Comparison of ENCODE assay signal across 9 cellular contexts in the genomic region with DNA sequence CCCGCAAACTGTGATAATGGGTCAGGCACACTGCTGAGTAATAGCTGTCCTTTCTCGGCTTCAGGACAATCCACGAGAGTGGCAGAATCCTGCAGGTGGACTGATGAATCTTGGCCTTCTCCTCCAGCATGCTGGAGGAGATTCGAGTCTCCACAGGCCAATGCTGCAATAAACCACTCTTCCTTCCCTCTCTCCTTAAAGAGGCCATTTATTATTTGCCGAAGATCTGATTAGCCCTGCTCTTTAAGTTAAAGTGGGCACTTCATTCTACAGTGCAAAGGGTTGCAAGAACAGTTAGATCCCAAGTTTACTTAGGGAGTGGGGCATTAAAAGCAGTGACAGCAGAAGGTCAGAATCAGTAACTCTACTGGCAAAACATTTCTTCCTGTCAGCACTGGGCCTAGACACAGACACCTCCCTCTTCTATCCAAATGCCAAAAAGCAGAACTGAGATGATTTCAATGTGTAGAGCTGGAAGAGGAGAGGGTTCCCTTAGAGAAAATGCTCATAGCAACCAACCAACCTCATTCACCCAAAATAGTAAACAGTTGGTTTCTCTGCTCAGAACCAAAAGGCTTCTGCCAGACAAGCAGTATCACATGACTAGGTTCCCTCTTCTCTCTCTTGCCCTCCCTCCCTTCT.
DNase-seq lines count a peak whose midpoint lies in the region; ATAC-seq and TF ChIP-seq lines count a peak whose summit lies in the region.
"Had no signal": no experiment of that assay in that cellular context is flagged by ENCODE, and none has a peak within 500 bp of the region (broad histone marks: within the 10 kb centered on the region; RNA-seq: fewer than 3 reads in every experiment).

No MANE protein-coding gene starts in this region.

- H3K4me3 Mint-ChIP-seq in activated CD4-positive, alpha-beta memory T cell treated with anti-CD3 and anti-CD28 coated beads for 36 hours: no peak overlapping the region
- no peak overlapping the region for H3K4me3 Mint-ChIP-seq in activated CD4-positive, alpha-beta memory T cell treated with anti-CD3 and anti-CD28 coated beads, Interleukin-2, amount 10 ng/mL, durations not matched to agents 7 days and 5 days

- no peaks in the 10 kb centered on the region for H3K27me3 Mint-ChIP-seq in activated CD4-positive, alpha-beta memory T cell treated with anti-CD3 and anti-CD28 coated beads for 36 hours
- no peaks in the 10 kb centered on the region for H3K27me3 Mint-ChIP-seq in activated CD4-positive, alpha-beta memory T cell treated with anti-CD3 and anti-CD28 coated beads, Interleukin-2, amount 10 ng/mL, durations not matched to agents 7 days and 5 days

- H3K79me2 ChIP-seq in OCI-LY1 (ENCODE audit: insufficient read depth, low read length): 0 out of 2 replicates have a peak, but pooled peaks cover 5% of the 10 kb centered on the region

- ATAC-seq in HG02870 (IDR thresholded peaks at IDR 0.05; ENCODE audit: unreplicated experiment): peak; percentile 89

- H3F3A ChIP-seq in OCI-LY1 (ENCODE audit: insufficient read depth, low read length): peaks cover 7% of the 10 kb centered on the region

- no peaks in the 10 kb centered on the region for H3K9me3 ChIP-seq in OCI-LY1 (ENCODE audit: low read length)
- no peaks in the 10 kb centered on the region for H3K9me3 ChIP-seq in skeletal muscle satellite cell (replicated peaks; ENCODE audit: low read length)

- no peaks in the 10 kb centered on the region for H4K20me1 ChIP-seq in OCI-LY1 (ENCODE audit: insufficient read depth, low read length)

- H3K9ac ChIP-seq in OCI-LY1 (ENCODE audit: low read length): peak overlapping the region; percentile 54; the same call in 1 of the 2 replicates
- H3K9ac ChIP-seq in skeletal muscle satellite cell (ENCODE audit: low read depth, low read length): no peak overlapping the region

- H3K36me3 Mint-ChIP-seq in activated CD4-positive, alpha-beta memory T cell treated with anti-CD3 and anti-CD28 coated beads for 36 hours: no peaks in the 10 kb centered on the region
- no peaks in the 10 kb centered on the region for H3K36me3 Mint-ChIP-seq in activated CD4-positive, alpha-beta memory T cell treated with anti-CD3 and anti-CD28 coated beads, Interleukin-2, amount 10 ng/mL, durations not matched to agents 7 days and 5 days (ENCODE audit: low read depth)

- H3K27me3 ChIP-seq in OCI-LY1 (ENCODE audit: insufficient read depth, low read length) (no peaks in the 10 kb centered on the region), skeletal muscle satellite cell (ENCODE audit: control insufficient read depth, insufficient read depth, low read length) (no peaks in the 10 kb centered on the region)

- peak overlapping the region; percentile 91 for H3K27ac ChIP-seq in OCI-LY1 (ENCODE audit: low read depth, low read length, poor library complexity, severe bottlenecking)
- H3K27ac ChIP-seq: C4-2B had no signal

- POLR2A ChIA-PET in activated CD4-positive, alpha-beta memory T cell treated with anti-CD3 and anti-CD28 coated beads for 36 hours (lab: Charles Lee): no interaction called here
- POLR2A ChIA-PET in activated CD4-positive, alpha-beta memory T cell treated with anti-CD3 and anti-CD28 coated beads, Interleukin-2, amount 10 ng/mL, durations not matched to agents 7 days and 5 days (lab: Charles Lee): no interaction called here

- H3K4me1 ChIP-seq in OCI-LY1 (ENCODE audit: insufficient read depth, low read length, severe bottlenecking): peaks cover 36% of the 10 kb centered on the region
- H3K4me1 ChIP-seq in skeletal muscle satellite cell (ENCODE audit: control insufficient read depth, insufficient read depth, low read length): peaks cover 22% of the 10 kb centered on the region

- peaks cover 39% of the 10 kb centered on the region for H3K4me1 Mint-ChIP-seq in activated CD4-positive, alpha-beta memory T cell treated with anti-CD3 and anti-CD28 coated beads for 36 hours (ENCODE audit: low read depth)
- H3K4me1 Mint-ChIP-seq in activated CD4-positive, alpha-beta memory T cell treated with anti-CD3 and anti-CD28 coated beads, Interleukin-2, amount 10 ng/mL, durations not matched to agents 7 days and 5 days: peaks cover 14% of the 10 kb centered on the region

- no peaks in the 10 kb centered on the region for H3K9me2 ChIP-seq in OCI-LY1 (ENCODE audit: low read depth, low read length)

- CTCF ChIA-PET in activated CD4-positive, alpha-beta memory T cell treated with anti-CD3 and anti-CD28 coated beads for 36 hours (lab: Charles Lee): interaction anchor here (0.9 to 4.4 kb wide), 4 partner anchors 12 to 191 kb away, joined by 3 to 25 read pairs (median 4); no protein-coding TSS in a partner anchor
- CTCF ChIA-PET in activated CD4-positive, alpha-beta memory T cell treated with anti-CD3 and anti-CD28 coated beads, Interleukin-2, amount 10 ng/mL, durations not matched to agents 7 days and 5 days (lab: Charles Lee): interaction anchor here (1.0 to 1.5 kb wide), 2 partner anchors 56 to 154 kb away, joined by 4 to 5 read pairs; no protein-coding TSS in a partner anchor

- no peak for DNase-seq in activated CD4-positive, alpha-beta memory T cell treated with anti-CD3 and anti-CD28 coated beads for 36 hours
- no peak for DNase-seq in activated CD4-positive, alpha-beta memory T cell treated with anti-CD3 and anti-CD28 coated beads, Interleukin-2, amount 10 ng/mL, durations not matched to agents 7 days and 5 days
- peak; percentile 43 for DNase-seq in fibroblast of the conjunctiva (ENCODE audit: low read depth)
- DNase-seq in DMS114 treated with DMSO at 0.1 percent for 48 hours (lab: John Stamatoyannopoulos, UW; ENCODE audit: unreplicated experiment): no peak
- DNase-seq in NCI-H2171 treated with DMSO at 0.1 percent for 48 hours (lab: John Stamatoyannopoulos, UW): no peak

- H2AFZ ChIP-seq in OCI-LY1 (ENCODE audit: low read length): no peak overlapping the region

- no peak for TF ChIP-seq CTCF in OCI-LY1 (IDR thresholded peaks at IDR 0.05; ENCODE audit: low read length)

- H3K4me3 ChIP-seq in OCI-LY1 (ENCODE audit: low read depth, low read length, poor library complexity, severe bottlenecking) (peak overlapping the region; percentile 31), skeletal muscle satellite cell (ENCODE audit: low read length) (no peak overlapping the region)

- peak overlapping the region; percentile 1 for H3K27ac Mint-ChIP-seq in activated CD4-positive, alpha-beta memory T cell treated with anti-CD3 and anti-CD28 coated beads for 36 hours
- no peak overlapping the region for H3K27ac Mint-ChIP-seq in activated CD4-positive, alpha-beta memory T cell treated with anti-CD3 and anti-CD28 coated beads, Interleukin-2, amount 10 ng/mL, durations not matched to agents 7 days and 5 days

- intact Hi-C loops in activated CD4-positive, alpha-beta memory T cell treated with anti-CD3 and anti-CD28 coated beads for 36 hours (cut with micrococcal nuclease): no loop called here

- no peaks in the 10 kb centered on the region for H3K9me3 Mint-ChIP-seq in activated CD4-positive, alpha-beta memory T cell treated with anti-CD3 and anti-CD28 coated beads for 36 hours
- H3K9me3 Mint-ChIP-seq in activated CD4-positive, alpha-beta memory T cell treated with anti-CD3 and anti-CD28 coated beads, Interleukin-2, amount 10 ng/mL, durations not matched to agents 7 days and 5 days: no peaks in the 10 kb centered on the region

- H3K36me3 ChIP-seq in OCI-LY1 (ENCODE audit: insufficient read depth, low read length) (no peaks in the 10 kb centered on the region), skeletal muscle satellite cell (ENCODE audit: insufficient read depth, low read length) (no peaks in the 10 kb centered on the region)

- H3K4me2 ChIP-seq in OCI-LY1 (ENCODE audit: low read length): peak overlapping the region; percentile 66
- H3K4me2 ChIP-seq in skeletal muscle satellite cell (ENCODE audit: low read length): peak overlapping the region; percentile 16
